ENCODE assay signal across 1 cellular context in the genomic region with DNA sequence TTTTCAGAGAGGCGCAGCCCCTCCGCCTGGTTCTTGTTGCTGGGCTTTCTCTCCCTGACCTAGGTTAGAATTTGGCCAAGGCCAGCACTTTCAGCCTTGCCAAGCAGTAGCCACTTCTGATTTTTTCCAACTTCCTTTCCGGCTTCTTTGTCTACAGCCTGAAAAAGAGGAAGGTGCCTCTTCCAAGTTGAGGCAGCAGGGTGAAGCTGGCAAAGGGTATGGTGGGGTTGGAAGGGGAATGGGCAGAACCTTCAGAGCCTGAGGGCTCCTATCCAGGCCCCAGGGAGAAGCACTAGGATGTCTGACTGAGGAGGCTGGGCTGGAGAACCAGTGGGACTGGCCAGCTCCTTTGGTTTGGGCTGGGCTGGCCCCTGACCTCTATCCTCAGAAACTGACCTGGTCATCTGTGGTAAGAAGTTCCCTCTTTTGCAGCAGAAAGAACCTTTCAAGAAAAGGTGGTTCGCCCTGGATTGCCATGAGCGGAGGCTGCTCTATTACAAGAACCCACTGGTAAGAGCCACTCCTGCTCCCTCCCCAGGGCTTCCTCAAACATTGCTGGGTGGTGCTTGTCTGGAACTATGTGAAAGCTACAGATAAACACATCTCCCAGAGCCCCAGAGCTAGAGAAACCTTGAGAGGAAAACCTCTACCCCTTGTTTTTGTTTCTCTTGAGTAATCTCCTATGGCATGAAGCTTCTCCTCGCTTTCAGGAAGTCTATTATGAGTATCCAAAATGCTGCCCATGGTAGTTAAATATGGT.
TF ChIP-seq lines count a peak whose summit lies in the region.

No MANE protein-coding gene starts in this region.

TF ChIP-seq in HepG2, 621 proteins besides CTCF, POLR2A, EP300 and RAD21:
- TF ChIP-seq, protein P1, sequence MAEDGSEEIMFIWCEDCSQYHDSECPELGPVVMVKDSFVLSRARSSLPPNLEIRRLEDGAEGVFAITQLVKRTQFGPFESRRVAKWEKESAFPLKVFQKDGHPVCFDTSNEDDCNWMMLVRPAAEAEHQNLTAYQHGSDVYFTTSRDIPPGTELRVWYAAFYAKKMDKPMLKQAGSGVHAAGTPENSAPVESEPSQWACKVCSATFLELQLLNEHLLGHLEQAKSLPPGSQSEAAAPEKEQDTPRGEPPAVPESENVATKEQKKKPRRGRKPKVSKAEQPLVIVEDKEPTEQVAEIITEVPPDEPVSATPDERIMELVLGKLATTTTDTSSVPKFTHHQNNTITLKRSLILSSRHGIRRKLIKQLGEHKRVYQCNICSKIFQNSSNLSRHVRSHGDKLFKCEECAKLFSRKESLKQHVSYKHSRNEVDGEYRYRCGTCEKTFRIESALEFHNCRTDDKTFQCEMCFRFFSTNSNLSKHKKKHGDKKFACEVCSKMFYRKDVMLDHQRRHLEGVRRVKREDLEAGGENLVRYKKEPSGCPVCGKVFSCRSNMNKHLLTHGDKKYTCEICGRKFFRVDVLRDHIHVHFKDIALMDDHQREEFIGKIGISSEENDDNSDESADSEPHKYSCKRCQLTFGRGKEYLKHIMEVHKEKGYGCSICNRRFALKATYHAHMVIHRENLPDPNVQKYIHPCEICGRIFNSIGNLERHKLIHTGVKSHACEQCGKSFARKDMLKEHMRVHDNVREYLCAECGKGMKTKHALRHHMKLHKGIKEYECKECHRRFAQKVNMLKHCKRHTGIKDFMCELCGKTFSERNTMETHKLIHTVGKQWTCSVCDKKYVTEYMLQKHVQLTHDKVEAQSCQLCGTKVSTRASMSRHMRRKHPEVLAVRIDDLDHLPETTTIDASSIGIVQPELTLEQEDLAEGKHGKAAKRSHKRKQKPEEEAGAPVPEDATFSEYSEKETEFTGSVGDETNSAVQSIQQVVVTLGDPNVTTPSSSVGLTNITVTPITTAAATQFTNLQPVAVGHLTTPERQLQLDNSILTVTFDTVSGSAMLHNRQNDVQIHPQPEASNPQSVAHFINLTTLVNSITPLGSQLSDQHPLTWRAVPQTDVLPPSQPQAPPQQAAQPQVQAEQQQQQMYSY (CRISPR knock-in tag; IDR thresholded peaks at IDR 0.05), result no peak
- TF ChIP-seq, protein P2, sequence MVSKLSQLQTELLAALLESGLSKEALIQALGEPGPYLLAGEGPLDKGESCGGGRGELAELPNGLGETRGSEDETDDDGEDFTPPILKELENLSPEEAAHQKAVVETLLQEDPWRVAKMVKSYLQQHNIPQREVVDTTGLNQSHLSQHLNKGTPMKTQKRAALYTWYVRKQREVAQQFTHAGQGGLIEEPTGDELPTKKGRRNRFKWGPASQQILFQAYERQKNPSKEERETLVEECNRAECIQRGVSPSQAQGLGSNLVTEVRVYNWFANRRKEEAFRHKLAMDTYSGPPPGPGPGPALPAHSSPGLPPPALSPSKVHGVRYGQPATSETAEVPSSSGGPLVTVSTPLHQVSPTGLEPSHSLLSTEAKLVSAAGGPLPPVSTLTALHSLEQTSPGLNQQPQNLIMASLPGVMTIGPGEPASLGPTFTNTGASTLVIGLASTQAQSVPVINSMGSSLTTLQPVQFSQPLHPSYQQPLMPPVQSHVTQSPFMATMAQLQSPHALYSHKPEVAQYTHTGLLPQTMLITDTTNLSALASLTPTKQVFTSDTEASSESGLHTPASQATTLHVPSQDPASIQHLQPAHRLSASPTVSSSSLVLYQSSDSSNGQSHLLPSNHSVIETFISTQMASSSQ (IDR thresholded peaks at IDR 0.05; ENCODE audit: low read depth), result no peak
- TF ChIP-seq, protein P2 (CRISPR knock-in tag; IDR thresholded peaks at IDR 0.05; ENCODE audit: borderline replicate concordance), result no peak
- TF ChIP-seq POGK (CRISPR knock-in tag; conservative IDR thresholded peaks at IDR 0.05) (no peak), PRPF4 (IDR thresholded peaks at IDR 0.05; ENCODE audit: low read depth, low read length, poor library complexity, severe bottlenecking) (no peak), ZNF180 (CRISPR knock-in tag; IDR thresholded peaks at IDR 0.05; ENCODE audit: borderline replicate concordance, low read depth) (no peak), ZNF362 (CRISPR knock-in tag; IDR thresholded peaks at IDR 0.05; ENCODE audit: borderline replicate concordance) (no peak), NR2F1 (CRISPR knock-in tag; IDR thresholded peaks at IDR 0.05) (no peak), MBD4 (IDR thresholded peaks at IDR 0.05; ENCODE audit: borderline replicate concordance, low read length) (no peak), LRRFIP1 (CRISPR knock-in tag; conservative IDR thresholded peaks at IDR 0.05) (no peak), ZNF10 (CRISPR knock-in tag; IDR thresholded peaks at IDR 0.05; ENCODE audit: borderline replicate concordance, low read depth) (no peak), IKZF4 (CRISPR knock-in tag; IDR thresholded peaks at IDR 0.05; ENCODE audit: borderline replicate concordance, low read depth, not compliant biosample characterization) (no peak), RELA (CRISPR knock-in tag; IDR thresholded peaks at IDR 0.05) (no peak), ZNF350 (CRISPR knock-in tag; IDR thresholded peaks at IDR 0.05; ENCODE audit: borderline replicate concordance, low read depth) (no peak), ZNF550 (CRISPR knock-in tag; IDR thresholded peaks at IDR 0.05; ENCODE audit: borderline replicate concordance) (no peak), ATF6 (CRISPR knock-in tag; conservative IDR thresholded peaks at IDR 0.05) (no peak), PPARG (CRISPR knock-in tag; conservative IDR thresholded peaks at IDR 0.05) (no peak), RARG (CRISPR knock-in tag; IDR thresholded peaks at IDR 0.05; ENCODE audit: low read depth) (no peak), CBFB (CRISPR knock-in tag; IDR thresholded peaks at IDR 0.05) (no peak)
TF ChIP-seq in HepG2: peak in this region for 0.
